In the genomic region with DNA sequence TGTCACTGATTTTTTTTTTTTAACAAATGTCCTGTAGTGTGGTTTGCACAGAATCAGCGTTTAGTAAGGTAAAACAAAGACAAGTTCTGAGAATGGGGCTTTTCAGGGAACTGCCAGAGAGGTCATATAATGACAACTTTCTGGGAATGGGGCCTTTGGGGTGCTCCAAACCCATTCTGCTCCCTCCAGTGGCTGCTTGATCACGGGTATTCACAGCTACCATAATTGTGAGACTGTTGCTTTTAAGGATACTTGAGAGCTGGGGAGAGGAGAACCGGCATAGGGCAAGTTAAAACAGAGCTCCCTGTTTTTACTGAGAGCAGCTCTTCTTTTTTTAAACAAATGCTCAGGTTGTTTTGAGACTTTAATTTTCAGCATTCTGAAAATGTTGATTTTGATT, we compare ENCODE assay signal across 24 cellular contexts. TPM values are rescaled to one million over a fixed set of nuclear protein-coding genes. Genes with fewer than 3 reads are reported as not detected.
"Had no signal": no experiment of that assay in that cellular context is flagged by ENCODE, and none has a peak within 500 bp of the region (broad histone marks: within the 10 kb centered on the region; RNA-seq: fewer than 3 reads in every experiment).

No MANE protein-coding gene starts in this region.

- H3K9me3 ChIP-seq: mucosa of descending colon, neutrophil, testis, vagina had no signal

- H3K36me3 ChIP-seq: heart left ventricle, neutrophil, right atrium auricular region, sigmoid colon, tibial nerve, upper lobe of right lung had no signal

- H3K4me3 ChIP-seq: coronary artery, heart left ventricle, mucosa of descending colon, right atrium auricular region, sigmoid colon, skin epidermis, testis, tibial nerve, upper lobe of right lung, vagina had no signal

- H3K4me1 ChIP-seq: sigmoid colon, testis, tibial nerve, upper lobe of right lung, vagina had no signal

- H3K27me3 ChIP-seq: heart left ventricle, neutrophil, right atrium auricular region, sigmoid colon, testis, tibial nerve, upper lobe of right lung, vagina had no signal

- DNase-seq: effector CD4-positive, alpha-beta T cell; foreskin melanocyte; heart left ventricle; hippocampal formation; islet precursor cell; mucosa of descending colon; naive thymus-derived CD8-positive, alpha-beta T cell; posterior cingulate gyrus; sigmoid colon; stimulated activated CD4-positive, alpha-beta T cell treated with anti-CD3 and anti-CD28 coated beads, Interleukin-2, amount 100 ng/mL, for 24 hours; stimulated activated CD4-positive, alpha-beta T cell treated with anti-CD3 and anti-CD28 coated beads, Interleukin-4, amount 100 ng/mL, for 4 hours; stimulated activated naive B cell treated with anti-CD40 and anti-IgM and Interleukin-4, amounts not matched to agents 10 μg/mL and 1 μg/mL and 100 μg/mL, for 72 hours; stimulated activated naive CD8-positive, alpha-beta T cell treated with anti-CD3 and anti-CD28 coated beads, Interleukin-15, amount 100 ng/mL, for 72 hours; testis; upper lobe of right lung had no signal

- H3K27ac ChIP-seq: coronary artery, epithelial cell of prostate, heart left ventricle, neutrophil, right atrium auricular region, sigmoid colon, skin epidermis, testis, tibial nerve, upper lobe of right lung, vagina had no signal

RNA-seq across cellular contexts. Expression of a gene that starts 48.2 kb away (rescaled TPM):
- total RNA-seq: osteoblast had no signal
- polyA plus RNA-seq: neural cell had no signal
